Comparison of ENCODE assay signal across 8 cellular contexts in genomic region chr11:57456960-57457642, GRCh38. TPM values are rescaled to one million over a fixed set of nuclear protein-coding genes. Genes with fewer than 3 reads are reported as not detected.
DNase-seq lines count a peak whose midpoint lies in the region; ATAC-seq and TF ChIP-seq lines count a peak whose summit lies in the region.

No MANE protein-coding gene starts in this region.

- no peaks in the 10 kb centered on the region for H3K9me3 Mint-ChIP-seq in IgD-negative memory B cell

- peak overlapping the region in 2 of 3 donors; percentile 25 to 66 for H3K27ac Mint-ChIP-seq in IgD-negative memory B cell

- no peak overlapping the region for H3K4me3 ChIP-seq in tibial artery

- DNase-seq in DMS114 treated with DMSO at 0.1 percent for 48 hours (lab: John Stamatoyannopoulos, UW; ENCODE audit: unreplicated experiment) (peak; percentile 46), RWPE1 (ENCODE audit: low spot score) (peak; percentile 67), foreskin melanocyte (peak; percentile 70), occipital lobe (lab: John Stamatoyannopoulos, UW) (peak; percentile 69), tibial artery (peak; percentile 92 to 94)
- peak; percentile 58 for DNase-seq in activated effector memory CD4-positive, alpha-beta T cell treated with Interleukin-2 at 50 U/mL for 16 hours

- H3K9me3 ChIP-seq in tibial artery: no peaks in the 10 kb centered on the region

- TF ChIP-seq CTCF in RWPE1 (conservative IDR thresholded peaks at IDR 0.05; ENCODE audit: low read depth) (peak; percentile 97), tibial artery (IDR thresholded peaks at IDR 0.05) (peak; percentile 97 to 98)

- POLR2A ChIA-PET in RWPE1 (lab: Yijun Ruan, JAX; ENCODE audit: low non-redundant PET): no interaction called here

- CTCF ChIA-PET in RWPE1 (lab: Yijun Ruan, JAX): interaction anchor here (0.6 to 6.1 kb wide), 26 partner anchors 8 to 732 kb away, joined by 3 to 67 read pairs (median 5); partner anchors contain the start of genes SLC43A1 and TIMM10

- H3K4me3 Mint-ChIP-seq in IgD-negative memory B cell: peak overlapping the region; percentile 38 to 90 (median 83)

- H3K4me1 ChIP-seq in tibial artery: peaks cover 0 to 43% (median 38%) of the 10 kb centered on the region in 4 donors

- peaks cover 0 to 63% of the 10 kb centered on the region in 2 donors for H3K27me3 ChIP-seq in tibial artery

- peaks cover 14 to 16% (median 16%) of the 10 kb centered on the region in 3 donors for H3K4me1 Mint-ChIP-seq in IgD-negative memory B cell

- peak; percentile 62 for ATAC-seq in GM21526 (IDR thresholded peaks at IDR 0.05; ENCODE audit: low FRiP score, unreplicated experiment)

- H3K27ac ChIP-seq in RWPE1 (no peak overlapping the region), tibial artery (no peak overlapping the region)

- H3K36me3 ChIP-seq in tibial artery: no peaks in the 10 kb centered on the region

- H3K36me3 Mint-ChIP-seq in IgD-negative memory B cell: no peaks in the 10 kb centered on the region

- intact Hi-C loops in tibial artery (cut with DNase I; ENCODE audit: low total_unique reads): loop anchor here (10.0 kb wide), 1 partner anchor 188 kb away; the partner anchor contains the start of gene YPEL4

- H3K27me3 Mint-ChIP-seq in IgD-negative memory B cell: peaks cover 31% of the 10 kb centered on the region

RNA-seq across cellular contexts. Expression of gene RTN4RL2, which starts 3.2 kb away (rescaled TPM):
- polyA plus RNA-seq in IgD-negative memory B cell: 0.14 TPM
- total RNA-seq in occipital lobe: 0.47 TPM

RNA-seq across cellular contexts. Expression of gene SLC43A3, which starts 30.2 kb away (rescaled TPM):
- 15.8 TPM for polyA plus RNA-seq in IgD-negative memory B cell
- 8.7 TPM for total RNA-seq in occipital lobe

RNA-seq across cellular contexts. Expression of gene SLC43A1, which starts 58.4 kb away (rescaled TPM):
- 7.2 TPM for polyA plus RNA-seq in IgD-negative memory B cell
- 0.94 TPM for total RNA-seq in occipital lobe
